Comparison of ENCODE assay signal across 1 cellular context in the genomic region with DNA sequence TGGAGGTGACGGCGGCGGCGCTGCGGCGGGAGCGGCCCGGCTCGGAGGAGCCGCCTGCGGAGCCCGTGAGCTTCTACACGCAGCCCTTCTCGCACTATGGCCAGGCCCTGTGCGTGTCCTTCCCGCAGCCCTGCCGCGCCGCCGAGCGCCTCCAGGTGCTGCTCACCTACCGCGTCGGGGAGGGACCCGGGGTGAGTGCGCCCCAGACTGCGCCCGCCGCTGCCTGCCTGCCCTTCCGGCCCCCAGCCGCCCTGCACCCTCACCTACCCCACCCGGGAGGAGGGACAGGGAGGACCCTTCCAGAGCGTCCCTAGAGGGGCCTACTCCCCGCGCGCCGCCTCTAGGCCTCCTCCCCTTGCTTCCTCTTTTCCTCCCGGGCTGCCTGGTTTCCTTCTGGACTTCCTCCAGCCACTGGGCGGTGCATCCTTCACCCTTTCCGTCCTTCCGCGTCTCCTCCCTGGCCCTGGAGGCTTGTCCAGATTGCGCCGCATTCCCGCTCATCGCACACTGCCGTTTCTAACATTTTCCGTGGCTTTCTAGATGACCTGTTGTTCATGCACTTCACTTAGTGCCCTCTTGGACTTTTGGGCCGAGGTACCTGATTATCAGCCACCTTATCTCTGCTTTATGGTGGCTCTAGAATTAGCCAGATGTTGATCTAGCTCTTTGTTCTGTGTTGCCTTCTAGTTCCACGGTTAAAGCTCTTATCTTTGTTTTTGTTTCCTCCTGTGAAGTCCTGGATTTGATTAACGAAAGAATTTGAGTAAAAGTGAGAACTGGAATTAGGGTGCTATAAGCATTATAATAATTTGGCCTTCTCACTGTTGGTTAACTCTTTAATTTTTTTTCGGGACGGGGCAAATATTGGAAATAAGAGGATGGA.
TF ChIP-seq lines count a peak whose summit lies in the region.

No MANE protein-coding gene starts in this region.

TF ChIP-seq in HEK293, 187 proteins besides CTCF, POLR2A, EP300 and RAD21 (continued from another document and continues in another):
- TF ChIP-seq, protein P1, sequence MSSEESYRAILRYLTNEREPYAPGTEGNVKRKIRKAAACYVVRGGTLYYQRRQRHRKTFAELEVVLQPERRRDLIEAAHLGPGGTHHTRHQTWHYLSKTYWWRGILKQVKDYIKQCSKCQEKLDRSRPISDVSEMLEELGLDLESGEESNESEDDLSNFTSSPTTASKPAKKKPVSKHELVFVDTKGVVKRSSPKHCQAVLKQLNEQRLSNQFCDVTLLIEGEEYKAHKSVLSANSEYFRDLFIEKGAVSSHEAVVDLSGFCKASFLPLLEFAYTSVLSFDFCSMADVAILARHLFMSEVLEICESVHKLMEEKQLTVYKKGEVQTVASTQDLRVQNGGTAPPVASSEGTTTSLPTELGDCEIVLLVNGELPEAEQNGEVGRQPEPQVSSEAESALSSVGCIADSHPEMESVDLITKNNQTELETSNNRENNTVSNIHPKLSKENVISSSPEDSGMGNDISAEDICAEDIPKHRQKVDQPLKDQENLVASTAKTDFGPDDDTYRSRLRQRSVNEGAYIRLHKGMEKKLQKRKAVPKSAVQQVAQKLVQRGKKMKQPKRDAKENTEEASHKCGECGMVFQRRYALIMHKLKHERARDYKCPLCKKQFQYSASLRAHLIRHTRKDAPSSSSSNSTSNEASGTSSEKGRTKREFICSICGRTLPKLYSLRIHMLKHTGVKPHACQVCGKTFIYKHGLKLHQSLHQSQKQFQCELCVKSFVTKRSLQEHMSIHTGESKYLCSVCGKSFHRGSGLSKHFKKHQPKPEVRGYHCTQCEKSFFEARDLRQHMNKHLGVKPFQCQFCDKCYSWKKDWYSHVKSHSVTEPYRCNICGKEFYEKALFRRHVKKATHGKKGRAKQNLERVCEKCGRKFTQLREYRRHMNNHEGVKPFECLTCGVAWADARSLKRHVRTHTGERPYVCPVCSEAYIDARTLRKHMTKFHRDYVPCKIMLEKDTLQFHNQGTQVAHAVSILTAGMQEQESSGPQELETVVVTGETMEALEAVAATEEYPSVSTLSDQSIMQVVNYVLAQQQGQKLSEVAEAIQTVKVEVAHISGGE (tag by site-specific recombination; conservative IDR thresholded peaks at IDR 0.05; ENCODE audit: low read depth): peak; percentile 98
- TF ChIP-seq ZIC2 (tag by site-specific recombination; IDR thresholded peaks at IDR 0.05): peak; percentile 53; the same call in 1 of the 2 replicates
- no peak for TF ChIP-seq ZNF626 (tag by site-specific recombination; IDR thresholded peaks at IDR 0.05)
- TF ChIP-seq, protein P2, sequence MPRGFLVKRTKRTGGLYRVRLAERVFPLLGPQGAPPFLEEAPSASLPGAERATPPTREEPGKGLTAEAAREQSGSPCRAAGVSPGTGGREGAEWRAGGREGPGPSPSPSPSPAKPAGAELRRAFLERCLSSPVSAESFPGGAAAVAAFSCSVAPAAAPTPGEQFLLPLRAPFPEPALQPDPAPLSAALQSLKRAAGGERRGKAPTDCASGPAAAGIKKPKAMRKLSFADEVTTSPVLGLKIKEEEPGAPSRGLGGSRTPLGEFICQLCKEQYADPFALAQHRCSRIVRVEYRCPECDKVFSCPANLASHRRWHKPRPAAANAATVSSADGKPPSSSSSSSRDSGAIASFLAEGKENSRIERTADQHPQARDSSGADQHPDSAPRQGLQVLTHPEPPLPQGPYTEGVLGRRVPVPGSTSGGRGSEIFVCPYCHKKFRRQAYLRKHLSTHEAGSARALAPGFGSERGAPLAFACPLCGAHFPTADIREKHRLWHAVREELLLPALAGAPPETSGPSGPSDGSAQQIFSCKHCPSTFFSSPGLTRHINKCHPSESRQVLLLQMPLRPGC (tag by site-specific recombination; IDR thresholded peaks at IDR 0.05): 0 out of 2 replicates have a peak, but pooled peaks have one; percentile 18
- TF ChIP-seq, protein P3, sequence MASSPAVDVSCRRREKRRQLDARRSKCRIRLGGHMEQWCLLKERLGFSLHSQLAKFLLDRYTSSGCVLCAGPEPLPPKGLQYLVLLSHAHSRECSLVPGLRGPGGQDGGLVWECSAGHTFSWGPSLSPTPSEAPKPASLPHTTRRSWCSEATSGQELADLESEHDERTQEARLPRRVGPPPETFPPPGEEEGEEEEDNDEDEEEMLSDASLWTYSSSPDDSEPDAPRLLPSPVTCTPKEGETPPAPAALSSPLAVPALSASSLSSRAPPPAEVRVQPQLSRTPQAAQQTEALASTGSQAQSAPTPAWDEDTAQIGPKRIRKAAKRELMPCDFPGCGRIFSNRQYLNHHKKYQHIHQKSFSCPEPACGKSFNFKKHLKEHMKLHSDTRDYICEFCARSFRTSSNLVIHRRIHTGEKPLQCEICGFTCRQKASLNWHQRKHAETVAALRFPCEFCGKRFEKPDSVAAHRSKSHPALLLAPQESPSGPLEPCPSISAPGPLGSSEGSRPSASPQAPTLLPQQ (tag by site-specific recombination; IDR thresholded peaks at IDR 0.05): peak; percentile 65; the same call in 1 of the 2 replicates
- TF ChIP-seq GLI4 (tag by site-specific recombination; IDR thresholded peaks at IDR 0.05): peak; percentile 70; the same call in 1 of the 2 replicates
- peak; percentile 82 for TF ChIP-seq ZBTB17 (tag by site-specific recombination; IDR thresholded peaks at IDR 0.05)
- TF ChIP-seq ZNF660 (tag by site-specific recombination; IDR thresholded peaks at IDR 0.05): peak; percentile 5; the same call in 1 of the 2 replicates
- TF ChIP-seq, protein P4, sequence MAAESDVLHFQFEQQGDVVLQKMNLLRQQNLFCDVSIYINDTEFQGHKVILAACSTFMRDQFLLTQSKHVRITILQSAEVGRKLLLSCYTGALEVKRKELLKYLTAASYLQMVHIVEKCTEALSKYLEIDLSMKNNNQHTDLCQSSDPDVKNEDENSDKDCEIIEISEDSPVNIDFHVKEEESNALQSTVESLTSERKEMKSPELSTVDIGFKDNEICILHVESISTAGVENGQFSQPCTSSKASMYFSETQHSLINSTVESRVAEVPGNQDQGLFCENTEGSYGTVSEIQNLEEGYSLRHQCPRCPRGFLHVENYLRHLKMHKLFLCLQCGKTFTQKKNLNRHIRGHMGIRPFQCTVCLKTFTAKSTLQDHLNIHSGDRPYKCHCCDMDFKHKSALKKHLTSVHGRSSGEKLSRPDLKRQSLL (tag by site-specific recombination; IDR thresholded peaks at IDR 0.05): peak; percentile 69; the same call in 1 of the 2 replicates
- 0 out of 2 replicates have a peak, but pooled peaks have one; percentile 18 for TF ChIP-seq ZNF37A (tag by site-specific recombination; IDR thresholded peaks at IDR 0.05)
- TF ChIP-seq ZNF366 (tag by site-specific recombination; conservative IDR thresholded peaks at IDR 0.05): peak; percentile 92
- peak; percentile 49 for TF ChIP-seq ZNF629 (tag by site-specific recombination; IDR thresholded peaks at IDR 0.05)
- TF ChIP-seq, protein P5, sequence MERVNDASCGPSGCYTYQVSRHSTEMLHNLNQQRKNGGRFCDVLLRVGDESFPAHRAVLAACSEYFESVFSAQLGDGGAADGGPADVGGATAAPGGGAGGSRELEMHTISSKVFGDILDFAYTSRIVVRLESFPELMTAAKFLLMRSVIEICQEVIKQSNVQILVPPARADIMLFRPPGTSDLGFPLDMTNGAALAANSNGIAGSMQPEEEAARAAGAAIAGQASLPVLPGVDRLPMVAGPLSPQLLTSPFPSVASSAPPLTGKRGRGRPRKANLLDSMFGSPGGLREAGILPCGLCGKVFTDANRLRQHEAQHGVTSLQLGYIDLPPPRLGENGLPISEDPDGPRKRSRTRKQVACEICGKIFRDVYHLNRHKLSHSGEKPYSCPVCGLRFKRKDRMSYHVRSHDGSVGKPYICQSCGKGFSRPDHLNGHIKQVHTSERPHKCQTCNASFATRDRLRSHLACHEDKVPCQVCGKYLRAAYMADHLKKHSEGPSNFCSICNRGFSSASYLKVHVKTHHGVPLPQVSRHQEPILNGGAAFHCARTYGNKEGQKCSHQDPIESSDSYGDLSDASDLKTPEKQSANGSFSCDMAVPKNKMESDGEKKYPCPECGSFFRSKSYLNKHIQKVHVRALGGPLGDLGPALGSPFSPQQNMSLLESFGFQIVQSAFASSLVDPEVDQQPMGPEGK (tag by site-specific recombination; IDR thresholded peaks at IDR 0.05): peak; percentile 85
- TF ChIP-seq SP2 (tag by site-specific recombination; IDR thresholded peaks at IDR 0.05): peak; percentile 97
- peak; percentile 86 for TF ChIP-seq WT1 (tag by site-specific recombination; IDR thresholded peaks at IDR 0.05)
- peak; percentile 76; the same call in 1 of the 2 replicates for TF ChIP-seq ZNF501 (tag by site-specific recombination; IDR thresholded peaks at IDR 0.05)
- TF ChIP-seq ZNF16 (tag by site-specific recombination; IDR thresholded peaks at IDR 0.05; ENCODE audit: low read depth): no peak
- TF ChIP-seq SCRT1 (tag by site-specific recombination; IDR thresholded peaks at IDR 0.05; ENCODE audit: borderline replicate concordance): peak; percentile 58; the same call in 1 of the 2 replicates
- TF ChIP-seq ZSCAN30 (tag by site-specific recombination; IDR thresholded peaks at IDR 0.05): 0 out of 2 replicates have a peak, but pooled peaks have one; percentile 4
- peak; percentile 92 for TF ChIP-seq ZFP37 (tag by site-specific recombination; IDR thresholded peaks at IDR 0.05)
- peak; percentile 74 for TF ChIP-seq GLIS2 (tag by site-specific recombination; IDR thresholded peaks at IDR 0.05)
- TF ChIP-seq ZNF266 (tag by site-specific recombination; IDR thresholded peaks at IDR 0.05; ENCODE audit: low read depth): no peak
- peak; percentile 35; the same call in 1 of the 2 replicates for TF ChIP-seq KLF9 (tag by site-specific recombination; IDR thresholded peaks at IDR 0.05; ENCODE audit: low read depth)
- no peak for TF ChIP-seq ZNF624 (tag by site-specific recombination; IDR thresholded peaks at IDR 0.05)
- peak; percentile 38; the same call in 1 of the 2 replicates for TF ChIP-seq GFI1B (tag by site-specific recombination; IDR thresholded peaks at IDR 0.05)
- TF ChIP-seq, protein P6, sequence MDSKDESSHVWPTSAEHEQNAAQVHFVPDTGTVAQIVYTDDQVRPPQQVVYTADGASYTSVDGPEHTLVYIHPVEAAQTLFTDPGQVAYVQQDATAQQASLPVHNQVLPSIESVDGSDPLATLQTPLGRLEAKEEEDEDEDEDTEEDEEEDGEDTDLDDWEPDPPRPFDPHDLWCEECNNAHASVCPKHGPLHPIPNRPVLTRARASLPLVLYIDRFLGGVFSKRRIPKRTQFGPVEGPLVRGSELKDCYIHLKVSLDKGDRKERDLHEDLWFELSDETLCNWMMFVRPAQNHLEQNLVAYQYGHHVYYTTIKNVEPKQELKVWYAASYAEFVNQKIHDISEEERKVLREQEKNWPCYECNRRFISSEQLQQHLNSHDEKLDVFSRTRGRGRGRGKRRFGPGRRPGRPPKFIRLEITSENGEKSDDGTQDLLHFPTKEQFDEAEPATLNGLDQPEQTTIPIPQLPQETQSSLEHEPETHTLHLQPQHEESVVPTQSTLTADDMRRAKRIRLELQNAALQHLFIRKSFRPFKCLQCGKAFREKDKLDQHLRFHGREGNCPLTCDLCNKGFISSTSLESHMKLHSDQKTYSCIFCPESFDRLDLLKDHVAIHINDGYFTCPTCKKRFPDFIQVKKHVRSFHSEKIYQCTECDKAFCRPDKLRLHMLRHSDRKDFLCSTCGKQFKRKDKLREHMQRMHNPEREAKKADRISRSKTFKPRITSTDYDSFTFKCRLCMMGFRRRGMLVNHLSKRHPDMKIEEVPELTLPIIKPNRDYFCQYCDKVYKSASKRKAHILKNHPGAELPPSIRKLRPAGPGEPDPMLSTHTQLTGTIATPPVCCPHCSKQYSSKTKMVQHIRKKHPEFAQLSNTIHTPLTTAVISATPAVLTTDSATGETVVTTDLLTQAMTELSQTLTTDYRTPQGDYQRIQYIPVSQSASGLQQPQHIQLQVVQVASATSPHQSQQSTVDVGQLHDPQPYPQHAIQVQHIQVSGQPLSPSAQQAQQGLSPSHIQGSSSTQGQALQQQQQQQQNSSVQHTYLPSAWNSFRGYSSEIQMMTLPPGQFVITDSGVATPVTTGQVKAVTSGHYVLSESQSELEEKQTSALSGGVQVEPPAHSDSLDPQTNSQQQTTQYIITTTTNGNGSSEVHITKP (tag by site-specific recombination; IDR thresholded peaks at IDR 0.05): peak; percentile 67
- TF ChIP-seq ZNF600 (tag by site-specific recombination; IDR thresholded peaks at IDR 0.05): peak; percentile 97
- TF ChIP-seq ZFP3 (tag by site-specific recombination; IDR thresholded peaks at IDR 0.05; ENCODE audit: low read depth): no peak
- TF ChIP-seq IKZF3 (tag by site-specific recombination; IDR thresholded peaks at IDR 0.05): peak; percentile 82
- TF ChIP-seq, protein P7, sequence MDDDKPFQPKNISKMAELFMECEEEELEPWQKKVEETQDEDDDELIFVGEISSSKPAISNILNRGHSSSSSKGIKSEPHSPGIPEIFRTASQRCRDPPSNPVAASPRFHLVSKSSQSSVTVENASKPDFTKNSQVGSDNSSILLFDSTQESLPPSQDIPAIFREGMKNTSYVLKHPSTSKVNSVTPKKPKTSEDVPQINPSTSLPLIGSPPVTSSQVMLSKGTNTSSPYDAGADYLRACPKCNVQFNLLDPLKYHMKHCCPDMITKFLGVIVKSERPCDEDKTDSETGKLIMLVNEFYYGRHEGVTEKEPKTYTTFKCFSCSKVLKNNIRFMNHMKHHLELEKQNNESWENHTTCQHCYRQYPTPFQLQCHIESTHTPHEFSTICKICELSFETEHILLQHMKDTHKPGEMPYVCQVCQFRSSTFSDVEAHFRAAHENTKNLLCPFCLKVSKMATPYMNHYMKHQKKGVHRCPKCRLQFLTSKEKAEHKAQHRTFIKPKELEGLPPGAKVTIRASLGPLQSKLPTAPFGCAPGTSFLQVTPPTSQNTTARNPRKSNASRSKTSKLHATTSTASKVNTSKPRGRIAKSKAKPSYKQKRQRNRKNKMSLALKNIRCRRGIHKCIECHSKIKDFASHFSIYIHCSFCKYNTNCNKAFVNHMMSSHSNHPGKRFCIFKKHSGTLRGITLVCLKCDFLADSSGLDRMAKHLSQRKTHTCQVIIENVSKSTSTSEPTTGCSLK (tag by site-specific recombination; IDR thresholded peaks at IDR 0.05): no peak
- TF ChIP-seq ZNF48 (tag by site-specific recombination; IDR thresholded peaks at IDR 0.05): no peak
- TF ChIP-seq, protein P8, sequence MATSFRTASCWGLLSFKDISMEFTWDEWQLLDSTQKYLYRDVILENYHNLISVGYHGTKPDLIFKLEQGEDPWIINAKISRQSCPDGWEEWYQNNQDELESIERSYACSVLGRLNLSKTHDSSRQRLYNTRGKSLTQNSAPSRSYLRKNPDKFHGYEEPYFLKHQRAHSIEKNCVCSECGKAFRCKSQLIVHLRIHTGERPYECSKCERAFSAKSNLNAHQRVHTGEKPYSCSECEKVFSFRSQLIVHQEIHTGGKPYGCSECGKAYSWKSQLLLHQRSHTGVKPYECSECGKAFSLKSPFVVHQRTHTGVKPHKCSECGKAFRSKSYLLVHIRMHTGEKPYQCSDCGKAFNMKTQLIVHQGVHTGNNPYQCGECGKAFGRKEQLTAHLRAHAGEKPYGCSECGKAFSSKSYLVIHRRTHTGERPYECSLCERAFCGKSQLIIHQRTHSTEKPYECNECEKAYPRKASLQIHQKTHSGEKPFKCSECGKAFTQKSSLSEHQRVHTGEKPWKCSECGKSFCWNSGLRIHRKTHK (tag by site-specific recombination; IDR thresholded peaks at IDR 0.05): no peak
- TF ChIP-seq KLF16 (tag by site-specific recombination; IDR thresholded peaks at IDR 0.05): peak; percentile 73; the same call in 1 of the 2 replicates
- TF ChIP-seq ZBTB48 (tag by site-specific recombination; IDR thresholded peaks at IDR 0.05): peak; percentile 88; the same call in 1 of the 2 replicates
- TF ChIP-seq ZNF341 (tag by site-specific recombination; IDR thresholded peaks at IDR 0.05; ENCODE audit: low read depth): peak; percentile 80
